Comparison of ENCODE assay signal across 1 cellular context in genomic region chr5:139649082-139649991, GRCh38.
A peak's percentile ranks its signal among the peaks of the same experiment; 100 is the strongest.
TF ChIP-seq lines count a peak whose summit lies in the region.

No MANE protein-coding gene starts in this region.

TF ChIP-seq in K562, 482 proteins besides CTCF, POLR2A, EP300 and RAD21 (continued from another document and continues in another):
- no peak for TF ChIP-seq ZMIZ1 (IDR thresholded peaks at IDR 0.05; ENCODE audit: low read depth in 2 of 2, low read length in 2 of 2)
- peak; percentile 11 to 35; a peak in 1 of 4 replicates for TF ChIP-seq SIN3A (IDR thresholded peaks at IDR 0.05; ENCODE audit: borderline replicate concordance in 2 of 2, control insufficient read depth in 1 of 2, low read depth in 2 of 2, low read length in 2 of 2)
- TF ChIP-seq KLF10 (CRISPR knock-in tag; IDR thresholded peaks at IDR 0.05), result no peak
- peak; percentile 24 for TF ChIP-seq TAF1 (IDR thresholded peaks at IDR 0.05; ENCODE audit: control insufficient read depth, extremely low read depth, insufficient read depth, low read length, severe bottlenecking)
- TF ChIP-seq RBBP5 (IDR thresholded peaks at IDR 0.05; ENCODE audit: borderline replicate concordance, insufficient read depth, low read length, poor library complexity, severe bottlenecking), result peak; percentile 35
- TF ChIP-seq HMGXB4 (CRISPR knock-in tag; IDR thresholded peaks at IDR 0.05), result peak; percentile 16; the same call in 1 of the 2 replicates
- TF ChIP-seq LEF1 (IDR thresholded peaks at IDR 0.05), result no peak
- TF ChIP-seq TAF9B (IDR thresholded peaks at IDR 0.05; ENCODE audit: partially characterized antibody), result no peak
- peak; percentile 48; the same call in 1 of the 2 replicates for TF ChIP-seq POLR2G (IDR thresholded peaks at IDR 0.05; ENCODE audit: low read depth, low read length)
- no peak; the same call in 1 of the 2 replicates for TF ChIP-seq ETS1 (conservative IDR thresholded peaks at IDR 0.05; ENCODE audit: control insufficient read depth, low read depth, low read length)
- TF ChIP-seq U2AF1 (optimal IDR thresholded peaks at IDR 0.05; ENCODE audit: low read depth, low read length), result peak; percentile 4
- no peak for TF ChIP-seq LCOR (CRISPR knock-in tag; IDR thresholded peaks at IDR 0.05)
- no peak for TF ChIP-seq CHCHD3 (CRISPR knock-in tag; IDR thresholded peaks at IDR 0.05)
- no peak for TF ChIP-seq SNIP1 (IDR thresholded peaks at IDR 0.05; ENCODE audit: low read depth)
- peak; percentile 78 for TF ChIP-seq SAP30 (IDR thresholded peaks at IDR 0.05; ENCODE audit: borderline replicate concordance, insufficient read depth, low read depth, low read length, poor library complexity, severe bottlenecking)
- TF ChIP-seq NFE2 (IDR thresholded peaks at IDR 0.05; ENCODE audit: low read depth), result no peak
- peak; percentile 60 to 67 for TF ChIP-seq MNT (conservative IDR thresholded peaks at IDR 0.05)
- no peak for TF ChIP-seq MBD2 (IDR thresholded peaks at IDR 0.05; ENCODE audit: borderline replicate concordance, low read depth)
- no peak for TF ChIP-seq HMBOX1 (IDR thresholded peaks at IDR 0.05)
- TF ChIP-seq ARID2 (IDR thresholded peaks at IDR 0.05), result no peak
- TF ChIP-seq ZNF639 (CRISPR knock-in tag; conservative IDR thresholded peaks at IDR 0.05 in 1 of 2, IDR thresholded peaks at IDR 0.05 in 1 of 2), result no peak
- TF ChIP-seq ZBTB7A (IDR thresholded peaks at IDR 0.05; ENCODE audit: borderline replicate concordance, control insufficient read depth, low read depth, low read length), result peak; percentile 51; the same call in 1 of the 2 replicates
- peak; percentile 35 for TF ChIP-seq CTBP1 (IDR thresholded peaks at IDR 0.05; ENCODE audit: borderline replicate concordance)
- TF ChIP-seq ZNF395 (CRISPR knock-in tag; IDR thresholded peaks at IDR 0.05), result 0 out of 2 replicates have a peak, but pooled peaks have one; percentile 24
- no peak for TF ChIP-seq IRF2 (CRISPR knock-in tag; IDR thresholded peaks at IDR 0.05)
- TF ChIP-seq ZNF253 (CRISPR knock-in tag; conservative IDR thresholded peaks at IDR 0.05), result no peak
- no peak for TF ChIP-seq ARHGAP35 (IDR thresholded peaks at IDR 0.05; ENCODE audit: partially characterized antibody)
- TF ChIP-seq ZSCAN32 (CRISPR knock-in tag; IDR thresholded peaks at IDR 0.05), result no peak
- TF ChIP-seq ETV6 (IDR thresholded peaks at IDR 0.05; ENCODE audit: borderline replicate concordance in 1 of 2, low read depth in 2 of 2, low read length in 1 of 2), result 0 out of 4 replicates have a peak, but pooled peaks of 1 of the 2 experiments have one; percentile 32
- TF ChIP-seq ETV6 (CRISPR knock-in tag; IDR thresholded peaks at IDR 0.05; ENCODE audit: borderline replicate concordance), result no peak
- no peak for TF ChIP-seq ZNF384 (IDR thresholded peaks at IDR 0.05; ENCODE audit: low read depth, low read length)
- no peak for TF ChIP-seq YY1 (IDR thresholded peaks at IDR 0.05; ENCODE audit: borderline replicate concordance in 1 of 3, control insufficient read depth in 1 of 3, extremely low read depth in 1 of 3, insufficient read depth in 3 of 3, insufficient read length in 1 of 3, insufficient replicate concordance in 2 of 3, low read depth in 1 of 3, low read length in 2 of 3)
- no peak for TF ChIP-seq HDAC6 (IDR thresholded peaks at IDR 0.05; ENCODE audit: low read depth, low read length)
- no peak for TF ChIP-seq PPARD (CRISPR knock-in tag; IDR thresholded peaks at IDR 0.05)
- no peak for TF ChIP-seq FUS (optimal IDR thresholded peaks at IDR 0.05; ENCODE audit: low read depth, low read length)
- TF ChIP-seq PHB (CRISPR knock-in tag; IDR thresholded peaks at IDR 0.05), result no peak
- TF ChIP-seq FOXP4 (CRISPR knock-in tag; IDR thresholded peaks at IDR 0.05; ENCODE audit: borderline replicate concordance), result no peak
- no peak for TF ChIP-seq FOXM1 (IDR thresholded peaks at IDR 0.05; ENCODE audit: low read depth)
- no peak for TF ChIP-seq FOXM1 (CRISPR knock-in tag; IDR thresholded peaks at IDR 0.05; ENCODE audit: low read depth)
- TF ChIP-seq CREM (IDR thresholded peaks at IDR 0.05; ENCODE audit: low read depth), result no peak
- TF ChIP-seq ZFP91 (CRISPR knock-in tag; IDR thresholded peaks at IDR 0.05), result no peak
- peak; percentile 76 for TF ChIP-seq HNRNPLL (IDR thresholded peaks at IDR 0.05; ENCODE audit: low read depth, low read length, poor library complexity, severe bottlenecking)
- TF ChIP-seq CEBPB (tag; IDR thresholded peaks at IDR 0.05), result no peak
- 0 out of 2 replicates have a peak, but pooled peaks have one; percentile 32 for TF ChIP-seq NFRKB (IDR thresholded peaks at IDR 0.05; ENCODE audit: low read depth)
- no peak for TF ChIP-seq SOX6 (IDR thresholded peaks at IDR 0.05)
- TF ChIP-seq CXXC5 (CRISPR knock-in tag; IDR thresholded peaks at IDR 0.05), result peak; percentile 34; the same call in 1 of the 2 replicates
- no peak; the same call in 1 of the 2 replicates for TF ChIP-seq MAX (CRISPR knock-in tag; IDR thresholded peaks at IDR 0.05)
- no peak for TF ChIP-seq GABPA (tag; conservative IDR thresholded peaks at IDR 0.05; ENCODE audit: low read depth)
